In the genomic region with DNA sequence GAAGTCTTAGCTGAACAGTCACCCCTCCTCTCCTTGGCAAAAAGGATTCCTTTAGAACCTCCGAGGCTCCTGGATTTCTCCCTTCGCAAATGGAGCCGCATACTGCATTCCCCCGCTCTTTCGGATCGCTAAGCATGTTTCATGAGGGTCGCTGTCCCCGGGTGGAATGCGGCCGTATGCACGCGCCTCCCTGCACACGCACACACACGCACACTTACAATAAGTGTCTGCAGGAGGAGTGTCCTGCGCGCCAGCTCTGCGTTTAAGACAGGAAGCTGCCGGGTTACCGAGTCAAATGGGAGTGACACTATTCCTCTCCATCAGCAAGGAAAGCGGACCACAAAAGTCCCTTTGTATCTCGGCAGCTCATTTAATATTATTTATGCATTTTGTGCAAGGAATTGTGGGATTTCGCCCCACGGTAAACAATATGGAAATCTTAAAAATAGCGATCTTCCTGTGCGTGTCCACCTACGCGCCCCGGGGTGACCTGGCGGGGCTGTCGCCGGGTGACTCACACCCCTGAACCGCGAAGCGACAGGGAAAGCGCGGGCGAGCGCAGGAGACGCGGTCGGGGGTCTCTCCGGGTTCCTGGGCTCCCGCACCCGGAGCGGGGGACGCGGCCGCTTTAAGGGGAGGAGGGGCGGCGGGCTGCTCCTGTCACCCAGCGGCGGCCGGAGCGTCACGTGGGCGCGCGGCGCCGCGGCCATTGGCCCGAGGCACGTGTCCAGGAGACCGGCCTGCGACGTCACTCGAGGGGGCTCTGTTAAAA, we compare ENCODE assay signal across 8 cellular contexts. TPM values are rescaled to one million over a fixed set of nuclear protein-coding genes. Genes with fewer than 3 reads are reported as not detected.
DNase-seq lines count a peak whose midpoint lies in the region; ATAC-seq and TF ChIP-seq lines count a peak whose summit lies in the region.

No MANE protein-coding gene starts in this region.

- H3K4me1 Mint-ChIP-seq in activated T-cell treated with anti-CD3 and anti-CD28 coated beads, Interleukin-2, amount 50 U/mL, for 72 hours (ENCODE audit: low read depth), result peaks cover 31% of the 10 kb centered on the region

- H3K4me3 ChIP-seq in neutrophil (ENCODE audit: low read depth in 1 of 2, low read length in 1 of 2), result peak overlapping the region; percentile 65 to 70

- H3K9me3 ChIP-seq in neutrophil, result no peaks in the 10 kb centered on the region

- peaks cover 74% of the 10 kb centered on the region for H3K27me3 Mint-ChIP-seq in activated T-cell treated with anti-CD3 and anti-CD28 coated beads, Interleukin-2, amount 50 U/mL, for 72 hours (ENCODE audit: low read depth)

- H3K4me3 Mint-ChIP-seq in activated T-cell treated with anti-CD3 and anti-CD28 coated beads, Interleukin-2, amount 50 U/mL, for 72 hours, result peak overlapping the region; percentile 79 to 86

- no peaks in the 10 kb centered on the region for H3K9me3 Mint-ChIP-seq in activated T-cell treated with anti-CD3 and anti-CD28 coated beads, Interleukin-2, amount 50 U/mL, for 72 hours

- no peak for TF ChIP-seq CTCF in neutrophil (IDR thresholded peaks at IDR 0.05)

- peaks cover 0 to 2% of the 10 kb centered on the region in 2 donors for H3K36me3 Mint-ChIP-seq in activated T-cell treated with anti-CD3 and anti-CD28 coated beads, Interleukin-2, amount 50 U/mL, for 72 hours (ENCODE audit: insufficient read depth in 2 of 2)

- H3K27ac ChIP-seq in neutrophil, result no peak overlapping the region

- peak; percentile 37 to 39 for ATAC-seq in activated T-cell treated with anti-CD3 and anti-CD28 coated beads, Interleukin-2, amount 50 U/mL, for 72 hours (replicated peaks in 1 of 2)
- ATAC-seq in HG02970 (IDR thresholded peaks at IDR 0.05; ENCODE audit: low FRiP score, unreplicated experiment) (no peak), HG03469 (IDR thresholded peaks at IDR 0.05; ENCODE audit: unreplicated experiment) (no peak), HG03039 (IDR thresholded peaks at IDR 0.05; ENCODE audit: unreplicated experiment) (no peak)

- peaks cover 19 to 26% of the 10 kb centered on the region in 2 experiments for H3K4me1 ChIP-seq in neutrophil (ENCODE audit: control insufficient read depth in 1 of 2, insufficient read depth in 1 of 2, low read depth in 1 of 2, low read length in 1 of 2)

- H3K27me3 ChIP-seq in neutrophil, result peaks cover 97% of the 10 kb centered on the region

- peak; percentile 75 for DNase-seq in DMS114 treated with DMSO at 0.1 percent for 48 hours (lab: John Stamatoyannopoulos, UW; ENCODE audit: unreplicated experiment)
- DNase-seq in LHCN-M2 (ENCODE audit: low read depth), result peak; percentile 61
- DNase-seq in activated T-cell treated with anti-CD3 and anti-CD28 coated beads, Interleukin-2, amount 50 U/mL, for 72 hours, result peak in 1 of 2 donors; percentile 52
- DNase-seq in globus pallidus (ENCODE audit: low spot score), result peak; percentile 82

- no peaks in the 10 kb centered on the region for H3K36me3 ChIP-seq in neutrophil

- H3K27ac Mint-ChIP-seq in activated T-cell treated with anti-CD3 and anti-CD28 coated beads, Interleukin-2, amount 50 U/mL, for 72 hours, result peak overlapping the region; percentile 50

RNA-seq across cellular contexts. Expression of gene EN2, which starts 1.0 kb away (rescaled TPM):
- total RNA-seq in LHCN-M2 (2014; rRNA removed), result 0.19 and 0.69 TPM in 2 replicates
- polyA plus RNA-seq in LHCN-M2 (2012), result 0.17 TPM
- total RNA-seq in activated T-cell treated with anti-CD3 and anti-CD28 coated beads, Interleukin-2, amount 50 U/mL, for 72 hours, result not detected

Comparison
In these comparisons a context has a peak if more than half of its experiments do, and no peak if none do; other contexts are left out.
1. ATAC-seq: peak in activated T-cell treated with anti-CD3 and anti-CD28 coated beads, Interleukin-2, amount 50 U/mL, for 72 hours (2 of 2); none in HG02970 (single experiment), HG03469 (single experiment) and HG03039 (single experiment).